In the genomic region with DNA sequence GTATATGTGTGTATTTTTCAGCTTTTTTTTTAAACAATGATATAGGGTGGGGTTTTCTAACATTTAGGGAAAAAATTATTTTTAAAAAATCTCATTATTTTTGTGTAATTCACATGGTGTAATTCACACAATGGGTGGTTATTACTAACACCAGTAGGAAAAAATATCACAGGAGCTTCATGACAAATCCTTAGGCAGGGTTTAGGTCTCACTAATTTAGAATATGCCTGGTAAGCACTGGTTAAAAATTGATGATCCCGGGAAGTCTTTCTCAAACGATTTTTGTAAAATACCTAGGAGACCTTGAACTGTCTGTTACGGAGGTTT, we compare ENCODE assay signal across 8 cellular contexts. TPM values are rescaled to one million over a fixed set of nuclear protein-coding genes. Genes with fewer than 3 reads are reported as not detected.
A peak's percentile ranks its signal among the peaks of the same experiment; 100 is the strongest.
DNase-seq lines count a peak whose midpoint lies in the region; ATAC-seq, FAIRE-seq and TF ChIP-seq lines count a peak whose summit lies in the region.

No MANE protein-coding gene starts in this region.

- H3K4me3 ChIP-seq in GM12864 (ENCODE audit: low read depth, low read length) (peak overlapping the region; percentile 41; the same call in 1 of the 2 replicates), MM.1S (ENCODE audit: low read length) (peak overlapping the region; percentile 49), endothelial cell of umbilical vein (replicated peaks in 1 of 3; ENCODE audit: insufficient read depth in 1 of 3, low read depth in 1 of 3, low read length in 3 of 3) (no peak overlapping the region), prostate gland (peak overlapping the region; percentile 18 to 19)

- CTCF ChIA-PET in endothelial cell of umbilical vein (lab: Charles Lee), result interaction anchor here (0.6 to 3.8 kb wide), 12 partner anchors 9 to 319 kb away, joined by 3 to 28 read pairs (median 6); a partner anchor contains a TSS

- peak overlapping the region; percentile 69 for H3K9ac ChIP-seq in MM.1S (ENCODE audit: low read length)
- H3K9ac ChIP-seq in endothelial cell of umbilical vein (replicated peaks; ENCODE audit: extremely low read depth, insufficient read depth, low read length), result peak overlapping the region; percentile 83

- H3K27ac ChIP-seq in MM.1S (ENCODE audit: low read length) (peak overlapping the region; percentile 80), endothelial cell of umbilical vein (ENCODE audit: insufficient read depth, low read depth, low read length) (peak overlapping the region; percentile 92), prostate gland (peak overlapping the region; percentile 89 to 90)

- H3K27me3 ChIP-seq in MM.1S (replicated peaks; ENCODE audit: insufficient read depth, low read length), result no peaks in the 10 kb centered on the region
- H3K27me3 ChIP-seq in endothelial cell of umbilical vein (ENCODE audit: control insufficient read depth in 2 of 2, insufficient read depth in 2 of 2, low read length in 2 of 2), result no peaks in the 10 kb centered on the region
- no peaks in the 10 kb centered on the region for H3K27me3 ChIP-seq in prostate gland (replicated peaks; ENCODE audit: insufficient read depth)

- TF ChIP-seq POLR2A in endothelial cell of umbilical vein (IDR thresholded peaks at IDR 0.05; ENCODE audit: low read depth, low read length) (no peak), prostate gland (IDR thresholded peaks at IDR 0.05) (no peak)

- H3K4me2 ChIP-seq in MM.1S (ENCODE audit: low read depth, low read length) (peak overlapping the region; percentile 83), endothelial cell of umbilical vein (ENCODE audit: insufficient read depth, low read length) (peak overlapping the region; percentile 90)

- no peak for TF ChIP-seq CTCF in GM12864 (IDR thresholded peaks at IDR 0.05; ENCODE audit: low read depth, low read length, missing control alignments)
- TF ChIP-seq CTCF in MM.1S (IDR thresholded peaks at IDR 0.05; ENCODE audit: low read length), result no peak
- no peak for TF ChIP-seq CTCF in endothelial cell of umbilical vein (IDR thresholded peaks at IDR 0.05; ENCODE audit: extremely low read depth in 1 of 2, insufficient read depth in 1 of 2, low read depth in 1 of 2, low read length in 2 of 2)
- TF ChIP-seq CTCF in prostate gland (IDR thresholded peaks at IDR 0.05), result no peak

- H3F3A ChIP-seq in MM.1S (ENCODE audit: insufficient read depth, low read length), result peaks cover 31% of the 10 kb centered on the region

- H3K4me1 ChIP-seq in MM.1S (ENCODE audit: low read length) (peaks cover 27% of the 10 kb centered on the region), endothelial cell of umbilical vein (ENCODE audit: control insufficient read depth, extremely low read depth, insufficient read depth, low read length) (peaks cover 26% of the 10 kb centered on the region), prostate gland (replicated peaks) (peaks cover 13% of the 10 kb centered on the region)

- no peak for ATAC-seq in HG02678 (IDR thresholded peaks at IDR 0.05; ENCODE audit: unreplicated experiment)
- no peak for ATAC-seq in HG02938 (IDR thresholded peaks at IDR 0.05; ENCODE audit: unreplicated experiment)

- H2AFZ ChIP-seq in MM.1S (ENCODE audit: low read length) (peak overlapping the region; percentile 63), endothelial cell of umbilical vein (ENCODE audit: low read depth, low read length) (peak overlapping the region; percentile 95)

- POLR2A ChIA-PET in endothelial cell of umbilical vein (lab: Charles Lee), result interaction anchor here (0.5 to 3.5 kb wide), 4 partner anchors 20 to 277 kb away, joined by 3 to 27 read pairs (median 4); a partner anchor contains a TSS

- WGBS in prostate gland, result 2% methylated on average over 3 of the region's 3 CpGs

- H3K9me1 ChIP-seq in endothelial cell of umbilical vein (replicated peaks; ENCODE audit: control insufficient read depth, extremely low read depth, insufficient read depth, low read length), result no peaks in the 10 kb centered on the region

- DNase-seq in GM12864 (ENCODE audit: low read depth), result no peak
- peak; percentile 8 for DNase-seq in MM.1S
- DNase-seq in endothelial cell of umbilical vein (ENCODE audit: low read depth, low spot score), result no peak
- DNase-seq in prostate gland (ENCODE audit: low spot score), result no peak
- DNase-seq in DMS79 treated with DMSO at 0.1 percent for 48 hours (lab: John Stamatoyannopoulos, UW), result no peak
- no peak for DNase-seq in RPMI8226

- dilution Hi-C loops in endothelial cell of umbilical vein (cut with MboI; ENCODE audit: extremely low pct_ligation_motif_present, low sequenced_read_pairs), result no loop called here

- no peaks in the 10 kb centered on the region for H3K79me2 ChIP-seq in MM.1S (ENCODE audit: low read length)
- H3K79me2 ChIP-seq in endothelial cell of umbilical vein (ENCODE audit: control insufficient read depth, insufficient read depth, low read length), result no peaks in the 10 kb centered on the region

- BruUV-seq in endothelial cell of umbilical vein (replicated peaks; lab: Mats Ljungman, UMichigan), result TSS peak; percentile 97

- no peaks in the 10 kb centered on the region for H3K9me2 ChIP-seq in MM.1S (replicated peaks; ENCODE audit: insufficient read depth, low read length)

- FAIRE-seq in endothelial cell of umbilical vein (lab: Jason Lieb, UNC), result no peak

- H4K20me1 ChIP-seq in MM.1S (ENCODE audit: insufficient read depth, low read length) (no peaks in the 10 kb centered on the region), endothelial cell of umbilical vein (replicated peaks; ENCODE audit: control insufficient read depth, extremely low read depth, insufficient read depth, low read length) (no peaks in the 10 kb centered on the region)

- H3K36me3 ChIP-seq in MM.1S (replicated peaks; ENCODE audit: insufficient read depth, low read length) (no peaks in the 10 kb centered on the region), endothelial cell of umbilical vein (ENCODE audit: control insufficient read depth in 2 of 2, extremely low read depth in 1 of 2, insufficient read depth in 2 of 2, low read length in 2 of 2) (no peaks in the 10 kb centered on the region), prostate gland (no peaks in the 10 kb centered on the region)

- intact Hi-C loops in endothelial cell of umbilical vein (cut with micrococcal nuclease) (loop anchor here (1.0 to 10.0 kb wide), 5 partner anchors 19 to 1128 kb away; no protein-coding TSS in a partner anchor), prostate gland (cut with DNase I) (loop anchor here (5.0 kb wide), 1 partner anchor 34 kb away; no protein-coding TSS in a partner anchor)

- H3K9me3 ChIP-seq in MM.1S (replicated peaks; ENCODE audit: insufficient read depth, low read length) (no peaks in the 10 kb centered on the region), endothelial cell of umbilical vein (replicated peaks; ENCODE audit: control insufficient read depth, insufficient read depth, low read length) (no peaks in the 10 kb centered on the region), prostate gland (no peaks in the 10 kb centered on the region)

TF ChIP-seq in endothelial cell of umbilical vein, 7 proteins besides CTCF, POLR2A, EP300 and RAD21:
- no peak for TF ChIP-seq MYC (IDR thresholded peaks at IDR 0.05; ENCODE audit: low read depth, low read length)
- no peak for TF ChIP-seq FOS (IDR thresholded peaks at IDR 0.05; ENCODE audit: borderline replicate concordance, insufficient read depth, low read length)
- no peak for TF ChIP-seq GATA2 (IDR thresholded peaks at IDR 0.05; ENCODE audit: insufficient read depth, insufficient read length, low read depth, low read length)
- no peak for TF ChIP-seq EZH2 (IDR thresholded peaks at IDR 0.05; ENCODE audit: borderline replicate concordance, low read depth, low read length, severe bottlenecking)
- TF ChIP-seq, protein P1, sequence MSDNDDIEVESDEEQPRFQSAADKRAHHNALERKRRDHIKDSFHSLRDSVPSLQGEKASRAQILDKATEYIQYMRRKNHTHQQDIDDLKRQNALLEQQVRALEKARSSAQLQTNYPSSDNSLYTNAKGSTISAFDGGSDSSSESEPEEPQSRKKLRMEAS (IDR thresholded peaks at IDR 0.05; ENCODE audit: insufficient read depth, insufficient read length), result no peak
- TF ChIP-seq JUN (IDR thresholded peaks at IDR 0.05; ENCODE audit: borderline replicate concordance, insufficient read depth, insufficient read length, low read depth), result no peak
- TF ChIP-seq POLR2AphosphoS5 (IDR thresholded peaks at IDR 0.05; ENCODE audit: insufficient read depth, low read depth, low read length), result no peak

RNA-seq across cellular contexts. Expression of a gene that starts 29.5 kb away (rescaled TPM):
- total RNA-seq in endothelial cell of umbilical vein, result 31.7 and 32.1 TPM in 2 replicates
- polyA plus RNA-seq in endothelial cell of umbilical vein, result 3.7 and 5.8 TPM in 2 replicates
- 5.3 and 5.5 TPM in 2 replicates for polyA plus RNA-seq in endothelial cell of umbilical vein (2011; cell fraction: cytosol; rRNA removed)
- 11.8 and 13.8 TPM in 2 replicates for polyA plus RNA-seq in endothelial cell of umbilical vein (2011; cell fraction: nucleus; rRNA removed)
- 15.4 and 17.4 TPM in 2 replicates for polyA plus RNA-seq in endothelial cell of umbilical vein (2012)
- polyA minus RNA-seq in endothelial cell of umbilical vein, result 24.0 and 24.4 TPM in 2 replicates
- 8.3 TPM for polyA minus RNA-seq in endothelial cell of umbilical vein (2011; cell fraction: cytosol; rRNA and poly(A)+ RNA removed)
- 15.6 and 23.5 TPM in 2 replicates for polyA minus RNA-seq in endothelial cell of umbilical vein (2011; cell fraction: nucleus; rRNA and poly(A)+ RNA removed)
- total RNA-seq in prostate gland, result 10 to 100 TPM; 35.4 to 44.5 TPM

Comparison
In these comparisons a context has a peak if more than half of its experiments do, and no peak if none do; other contexts are left out.
1. H3K4me3 ChIP-seq: peak in GM12864 (single experiment), MM.1S (single experiment) and prostate gland (2 of 2); none in endothelial cell of umbilical vein (0 of 3).
2. Peak in every context shown above with its lines, with median percentiles within 50 percentile points of each other: H3K27ac ChIP-seq.